ENCODE assay signal across 31 cellular contexts in genomic region chr17:20914658-20915057, GRCh38.
"Had no signal": no experiment of that assay in that cellular context is flagged by ENCODE, and none has a peak within 500 bp of the region (broad histone marks: within the 10 kb centered on the region; RNA-seq: fewer than 3 reads in every experiment).

No MANE protein-coding gene starts in this region.

- H3K27me3 Mint-ChIP-seq: brain had no signal

- H3K36me3 Mint-ChIP-seq: activated CD8-positive, alpha-beta memory T cell treated with anti-CD3 and anti-CD28 coated beads, Interleukin-2, amount 10 ng/mL, durations not matched to agents 7 days and 5 days; activated naive CD4-positive, alpha-beta T cell treated with anti-CD3 and anti-CD28 coated beads, Interleukin-2, amount 10 ng/mL, durations not matched to agents 7 days and 5 days; activated naive CD8-positive, alpha-beta T cell had no signal

- H3K9me3 Mint-ChIP-seq: activated B cell treated with CpG ODN at 0.5 μM for 24 hours; activated CD4-positive, alpha-beta memory T cell treated with anti-CD3 and anti-CD28 coated beads, Interleukin-2, amount 10 ng/mL, durations not matched to agents 7 days and 5 days had no signal

- DNase-seq: activated B cell treated with CpG ODN at 0.5 μM for 24 hours; activated CD4-positive, alpha-beta memory T cell treated with anti-CD3 and anti-CD28 coated beads, Interleukin-2, amount 10 ng/mL, durations not matched to agents 7 days and 5 days; activated CD4-positive, alpha-beta T cell treated with anti-CD3 and anti-CD28 coated beads for 4 hours; activated CD4-positive, alpha-beta T cell treated with anti-CD3 and anti-CD28 coated beads, Interleukin-2, amount 50 U/mL, for 1 hour; activated CD4-positive, CD25-positive, alpha-beta regulatory T cell treated with anti-CD3 and anti-CD28 coated beads, Interleukin-2, amount 50 U/mL, for 72 hours; activated CD8-positive, alpha-beta memory T cell treated with anti-CD3 and anti-CD28 coated beads for 24 hours; activated CD8-positive, alpha-beta memory T cell treated with anti-CD3 and anti-CD28 coated beads, Interleukin-2, amount 10 ng/mL, durations not matched to agents 7 days and 5 days; activated CD8-positive, alpha-beta memory T cell treated with anti-CD3 and anti-CD28 coated beads, Interleukin-2, amount 50 U/mL, for 48 hours; activated effector memory CD4-positive, alpha-beta T cell treated with Interleukin-2 at 50 U/mL for 16 hours; activated naive CD4-positive, alpha-beta T cell treated with anti-CD3 and anti-CD28 coated beads, Interleukin-2, amount 10 ng/mL, durations not matched to agents 7 days and 5 days; activated naive CD8-positive, alpha-beta T cell treated with anti-CD3 and anti-CD28 coated beads, Interleukin-2, amount 50 U/mL, for 24 hours; activated T-cell treated with anti-CD3 and anti-CD28 coated beads, Interleukin-2, amount 50 U/mL, for 48 hours; anterior cingulate cortex; caudate nucleus; Kasumi-1; KG1; MG63; NCI-H1048; NCI-H1436 treated with DMSO at 0.1 percent for 48 hours; NCI-H1694 treated with DMSO at 0.1 percent for 48 hours; NCI-H2029; NCI-H345; NCI-H524 treated with DMSO at 0.1 percent for 48 hours; OCI-M1; Right ventricle myocardium superior; SW 1271; T-helper 1 cell; T-helper 2 cell; T-helper 9 cell had no signal

- H3K4me3 Mint-ChIP-seq: activated B cell treated with CpG ODN at 0.5 μM for 24 hours; activated CD4-positive, alpha-beta memory T cell treated with anti-CD3 and anti-CD28 coated beads, Interleukin-2, amount 10 ng/mL, durations not matched to agents 7 days and 5 days; activated CD8-positive, alpha-beta memory T cell treated with anti-CD3 and anti-CD28 coated beads, Interleukin-2, amount 10 ng/mL, durations not matched to agents 7 days and 5 days; activated naive CD4-positive, alpha-beta T cell treated with anti-CD3 and anti-CD28 coated beads, Interleukin-2, amount 10 ng/mL, durations not matched to agents 7 days and 5 days; activated naive CD8-positive, alpha-beta T cell; activated naive CD8-positive, alpha-beta T cell treated with anti-CD3 and anti-CD28 coated beads, Interleukin-2, amount 50 U/mL, for 24 hours; brain had no signal

- H3K27ac Mint-ChIP-seq: activated B cell treated with CpG ODN at 0.5 μM for 24 hours; activated CD4-positive, alpha-beta memory T cell treated with anti-CD3 and anti-CD28 coated beads, Interleukin-2, amount 10 ng/mL, durations not matched to agents 7 days and 5 days; activated CD8-positive, alpha-beta memory T cell treated with anti-CD3 and anti-CD28 coated beads, Interleukin-2, amount 10 ng/mL, durations not matched to agents 7 days and 5 days; activated naive CD4-positive, alpha-beta T cell treated with anti-CD3 and anti-CD28 coated beads, Interleukin-2, amount 10 ng/mL, durations not matched to agents 7 days and 5 days; activated naive CD8-positive, alpha-beta T cell; activated naive CD8-positive, alpha-beta T cell treated with anti-CD3 and anti-CD28 coated beads, Interleukin-2, amount 50 U/mL, for 24 hours; brain had no signal

- ATAC-seq: activated CD8-positive, alpha-beta memory T cell treated with anti-CD3 and anti-CD28 coated beads, Interleukin-2, amount 10 ng/mL, durations not matched to agents 7 days and 5 days; activated naive CD8-positive, alpha-beta T cell treated with anti-CD3 and anti-CD28 coated beads, Interleukin-2, amount 50 U/mL, for 24 hours had no signal
